8 cellular contexts compared by ENCODE assay signal in genomic region chr17:34254651-34255380, GRCh38. TPM values are rescaled to one million over a fixed set of nuclear protein-coding genes. Genes with fewer than 3 reads are reported as not detected.
DNase-seq lines count a peak whose midpoint lies in the region; ATAC-seq and TF ChIP-seq lines count a peak whose summit lies in the region.

Gene CCL2 (plus strand): TSS chr17:34255285. CDS start chr17:34255350, 65 bp downstream.

- H3K4me3 Mint-ChIP-seq in activated CD8-positive, alpha-beta memory T cell treated with anti-CD3 and anti-CD28 coated beads, Interleukin-2, amount 10 ng/mL, durations not matched to agents 7 days and 5 days = no peak within 1 kb of the TSS

- H3K27ac Mint-ChIP-seq in activated CD8-positive, alpha-beta memory T cell treated with anti-CD3 and anti-CD28 coated beads, Interleukin-2, amount 10 ng/mL, durations not matched to agents 7 days and 5 days = no peak within 1 kb of the TSS

- H3K27ac ChIP-seq in RWPE2 (ENCODE audit: poor library complexity, severe bottlenecking) = peak within 1 kb of the TSS; percentile 9

- no peak for TF ChIP-seq CTCF in RWPE2 (IDR thresholded peaks at IDR 0.05; ENCODE audit: poor library complexity, severe bottlenecking)

- DNase-seq in GM04503 (ENCODE audit: low read depth) (peak; percentile 29), RWPE2 (ENCODE audit: low spot score) (no peak), fibroblast of gingiva (ENCODE audit: low read depth) (peak; percentile 75), NCI-H2196 (lab: John Stamatoyannopoulos, UW; ENCODE audit: unreplicated experiment) (no peak)
- DNase-seq in activated CD8-positive, alpha-beta memory T cell treated with anti-CD3 and anti-CD28 coated beads, Interleukin-2, amount 10 ng/mL, durations not matched to agents 7 days and 5 days = no peak

- H3K27me3 ChIP-seq in RWPE2 (ENCODE audit: insufficient read depth, poor library complexity, severe bottlenecking) (no peaks in the 10 kb centered on the region), mucosa of stomach (ENCODE audit: control insufficient read depth, insufficient read depth, low read length) (no peaks in the 10 kb centered on the region)

- H3K36me3 ChIP-seq in RWPE2 (ENCODE audit: low read depth) (no peaks in the 10 kb centered on the region), mucosa of stomach (ENCODE audit: control insufficient read depth, insufficient read depth, low read length) (no peaks in the 10 kb centered on the region)

- H3K4me1 Mint-ChIP-seq in activated CD8-positive, alpha-beta memory T cell treated with anti-CD3 and anti-CD28 coated beads, Interleukin-2, amount 10 ng/mL, durations not matched to agents 7 days and 5 days = peaks cover 5% of the 10 kb centered on the region

- peak within 1 kb of the TSS; percentile 46 for H3K9ac ChIP-seq in mucosa of stomach (ENCODE audit: low read length)

- H3K9me3 ChIP-seq in RWPE2 (ENCODE audit: severe bottlenecking) (no peaks in the 10 kb centered on the region), mucosa of stomach (ENCODE audit: control insufficient read depth, low read length) (no peaks in the 10 kb centered on the region)

- H3K4me1 ChIP-seq in RWPE2 (ENCODE audit: insufficient read depth, poor library complexity, severe bottlenecking) (no peaks in the 10 kb centered on the region), mucosa of stomach (ENCODE audit: control insufficient read depth, insufficient read depth, low read length) (peaks cover 25% of the 10 kb centered on the region)

- H3K27me3 Mint-ChIP-seq in activated CD8-positive, alpha-beta memory T cell treated with anti-CD3 and anti-CD28 coated beads, Interleukin-2, amount 10 ng/mL, durations not matched to agents 7 days and 5 days = peaks cover 81% of the 10 kb centered on the region

- ATAC-seq in RWPE2 (ENCODE audit: low read depth) = peak; percentile 73
- no peak for ATAC-seq in GM19452 (IDR thresholded peaks at IDR 0.05; ENCODE audit: unreplicated experiment)
- no peak for ATAC-seq in activated CD8-positive, alpha-beta memory T cell treated with anti-CD3 and anti-CD28 coated beads, Interleukin-2, amount 10 ng/mL, durations not matched to agents 7 days and 5 days
- ATAC-seq in GM21447 (IDR thresholded peaks at IDR 0.05; ENCODE audit: unreplicated experiment) = no peak

- H3K4me3 ChIP-seq in RWPE2 (ENCODE audit: severe bottlenecking) (no peak within 1 kb of the TSS), mucosa of stomach (ENCODE audit: low read length) (no peak within 1 kb of the TSS)

- no peaks in the 10 kb centered on the region for H3K36me3 Mint-ChIP-seq in activated CD8-positive, alpha-beta memory T cell treated with anti-CD3 and anti-CD28 coated beads, Interleukin-2, amount 10 ng/mL, durations not matched to agents 7 days and 5 days

- CTCF ChIA-PET in activated CD8-positive, alpha-beta memory T cell treated with anti-CD3 and anti-CD28 coated beads, Interleukin-2, amount 10 ng/mL, durations not matched to agents 7 days and 5 days (lab: Charles Lee) = no interaction called here

- no peaks in the 10 kb centered on the region for H3K9me3 Mint-ChIP-seq in activated CD8-positive, alpha-beta memory T cell treated with anti-CD3 and anti-CD28 coated beads, Interleukin-2, amount 10 ng/mL, durations not matched to agents 7 days and 5 days (ENCODE audit: low read depth)

RNA-seq across cellular contexts. Expression of gene CCL2, which starts in this region (rescaled TPM):
- under 1 TPM in 1 of 2 experiments, not detected in 1; 0.73 TPM for total RNA-seq in activated CD8-positive, alpha-beta memory T cell treated with anti-CD3 and anti-CD28 coated beads, Interleukin-2, amount 10 ng/mL, durations not matched to agents 7 days and 5 days

Comparison
In these comparisons a context has a peak if more than half of its experiments do, and no peak if none do; other contexts are left out.
1. DNase-seq: peak in GM04503 (single experiment) and fibroblast of gingiva (single experiment); none in RWPE2 (single experiment), activated CD8-positive, alpha-beta memory T cell treated with anti-CD3 and anti-CD28 coated beads, Interleukin-2, amount 10 ng/mL, durations not matched to agents 7 days and 5 days (single experiment) and NCI-H2196 (single experiment).